8 cellular contexts compared by ENCODE assay signal in genomic region chr3:66253790-66254620, GRCh38. TPM values are rescaled to one million over a fixed set of nuclear protein-coding genes. Genes with fewer than 3 reads are reported as not detected.
DNase-seq lines count a peak whose midpoint lies in the region; ATAC-seq and TF ChIP-seq lines count a peak whose summit lies in the region.

No MANE protein-coding gene starts in this region.

- 0 out of 2 replicates have a peak, but pooled peaks cover 2% of the 10 kb centered on the region for H3K79me2 ChIP-seq in DOHH2 (ENCODE audit: control insufficient read depth, low read length)

- H3K36me3 ChIP-seq in DOHH2 (ENCODE audit: control insufficient read depth, low read length) = peaks cover 3% of the 10 kb centered on the region; the same call in 1 of the 2 replicates
- H3K36me3 ChIP-seq in IMR-90 (ENCODE audit: control insufficient read depth, insufficient read depth, low read length) = no peaks in the 10 kb centered on the region
- no peaks in the 10 kb centered on the region for H3K36me3 ChIP-seq in effector memory CD4-positive, alpha-beta T cell (ENCODE audit: control insufficient read depth, insufficient read depth, low read length)

- H2AFZ ChIP-seq in IMR-90 (replicated peaks; ENCODE audit: low read length, poor library complexity) = no peak overlapping the region

- H2BK15ac ChIP-seq in IMR-90 (ENCODE audit: low read depth, low read length) = no peak overlapping the region

- H3K27ac ChIP-seq in DOHH2 (ENCODE audit: low read depth, low read length) = no peak overlapping the region
- no peak overlapping the region for H3K27ac ChIP-seq in IMR-90 (ENCODE audit: insufficient read depth, low read length)
- H3K27ac ChIP-seq in effector memory CD4-positive, alpha-beta T cell (ENCODE audit: insufficient read depth, low read length, poor library complexity, severe bottlenecking) = no peak overlapping the region

- H3K27me3 ChIP-seq in DOHH2 (ENCODE audit: control insufficient read depth, low read length) (no peaks in the 10 kb centered on the region), IMR-90 (ENCODE audit: control insufficient read depth, insufficient read depth, low read length) (no peaks in the 10 kb centered on the region)
- H3K27me3 ChIP-seq in effector memory CD4-positive, alpha-beta T cell (replicated peaks; ENCODE audit: control insufficient read depth, insufficient read depth, low read length, poor library complexity, severe bottlenecking) = no peaks in the 10 kb centered on the region

- H4K5ac ChIP-seq in IMR-90 (ENCODE audit: low read depth, low read length) = no peak overlapping the region

- H3K4me2 ChIP-seq in DOHH2 (ENCODE audit: low read length) (0 out of 2 replicates have a peak overlapping the region, but pooled peaks have one; percentile 12), IMR-90 (ENCODE audit: low read depth, low read length) (no peak overlapping the region)

- no TSS peak for BruUV-seq in IMR-90 (replicated peaks; lab: Mats Ljungman, UMichigan)

- H3K9me1 ChIP-seq in IMR-90 (ENCODE audit: insufficient read depth, low read length) = peaks cover 11% of the 10 kb centered on the region

- H4K8ac ChIP-seq in IMR-90 (ENCODE audit: low read depth in 2 of 2, low read length in 2 of 2) = no peak overlapping the region

- H3K56ac ChIP-seq in IMR-90 (ENCODE audit: extremely low read depth, insufficient read depth, low read length) = no peak overlapping the region

- H3K4me3 ChIP-seq in DOHH2 (ENCODE audit: low read length) (no peak overlapping the region), IMR-90 (ENCODE audit: insufficient read depth, low read depth, low read length) (no peak overlapping the region), astrocyte of the spinal cord (ENCODE audit: low read depth, low read length) (no peak overlapping the region)
- no peak overlapping the region for H3K4me3 ChIP-seq in effector memory CD4-positive, alpha-beta T cell (ENCODE audit: insufficient read depth, low read depth, low read length, poor library complexity, severe bottlenecking)

- H3K9me2 ChIP-seq in DOHH2 (replicated peaks; ENCODE audit: control insufficient read depth, low read length) = no peaks in the 10 kb centered on the region

- DNase-seq in IMR-90 = peak; percentile 67
- peak; percentile 61 for DNase-seq in astrocyte of the spinal cord (ENCODE audit: low read depth, low spot score)
- no peak for DNase-seq in left lobe of liver (ENCODE audit: low spot score)
- no peak for DNase-seq in effector memory CD4-positive, alpha-beta T cell
- no peak for DNase-seq in activated CD8-positive, alpha-beta memory T cell treated with anti-CD3 and anti-CD28 coated beads, Interleukin-2, amount 50 U/mL, for 48 hours
- no peak for DNase-seq in stimulated activated CD4-positive, alpha-beta T cell treated with anti-CD3 and anti-CD28 coated beads, Interleukin-15, amount 100 ng/mL, for 24 hours

- CTCF ChIA-PET in IMR-90 (lab: Yijun Ruan, JAX) = interaction anchor here (0.8 to 4.1 kb wide), 8 partner anchors 11 to 718 kb away, joined by 3 to 25 read pairs (median 4); no protein-coding TSS in a partner anchor

- intact Hi-C loops in IMR-90 (cut with micrococcal nuclease) = loop anchor here (1.0 to 5.0 kb wide), 4 partner anchors 563 to 858 kb away; no protein-coding TSS in a partner anchor

- H3K9me3 ChIP-seq in DOHH2 (ENCODE audit: control insufficient read depth, insufficient read depth, low read length) = no peaks in the 10 kb centered on the region
- no peaks in the 10 kb centered on the region for H3K9me3 ChIP-seq in IMR-90 (ENCODE audit: control insufficient read depth, insufficient read depth, low read length)
- no peaks in the 10 kb centered on the region for H3K9me3 ChIP-seq in effector memory CD4-positive, alpha-beta T cell (ENCODE audit: control insufficient read depth, low read length)

- no peak overlapping the region for H3K14ac ChIP-seq in IMR-90 (replicated peaks; ENCODE audit: low read depth, low read length)

- H3K9ac ChIP-seq in IMR-90 (ENCODE audit: low read depth, low read length) = no peak overlapping the region

- TF ChIP-seq CTCF in DOHH2 (IDR thresholded peaks at IDR 0.05; ENCODE audit: low read depth, low read length, poor library complexity, severe bottlenecking) (peak; percentile 78), IMR-90 (conservative IDR thresholded peaks at IDR 0.05; ENCODE audit: low read depth, low read length) (peak; percentile 75), astrocyte of the spinal cord (IDR thresholded peaks at IDR 0.05; ENCODE audit: low read depth, low read length) (peak; percentile 52)

- H3K79me1 ChIP-seq in IMR-90 (ENCODE audit: low read depth in 1 of 2, low read length in 2 of 2) = peaks cover 6 to 15% of the 10 kb centered on the region in 2 experiments

- POLR2A ChIA-PET in IMR-90 (lab: Charles Lee; ENCODE audit: unreplicated experiment) = no interaction called here

- no peak overlapping the region for H2AK9ac ChIP-seq in IMR-90 (replicated peaks; ENCODE audit: low read depth, low read length, poor library complexity)

- in situ Hi-C loops in IMR-90 (cut with MboI; ENCODE audit: low sequenced_read_pairs) (no loop called here), astrocyte of the spinal cord (cut with HindIII; ENCODE audit: low sequenced_read_pairs) (no loop called here)

- dilution Hi-C loops in IMR-90 (cut with HindIII; ENCODE audit: low sequenced_read_pairs, unreplicated experiment) = no loop called here

- H3K4ac ChIP-seq in IMR-90 (ENCODE audit: low read depth, low read length) = no peak overlapping the region

- WGBS in IMR-90 (ENCODE audit: extremely low coverage in 2 of 2, insufficient read length in 1 of 2), 2 experiments = no CpG with 5 or more reads among the region's 6 CpGs

- no peak overlapping the region for H2AK5ac ChIP-seq in IMR-90 (ENCODE audit: low read depth, low read length)

- H4K91ac ChIP-seq in IMR-90 (ENCODE audit: insufficient read depth, low read depth, low read length) = no peak overlapping the region

- ATAC-seq in IMR-90 (ENCODE audit: low read depth) (peak; percentile 70), left lobe of liver (peak; percentile 67), GM18505 (IDR thresholded peaks at IDR 0.05; ENCODE audit: unreplicated experiment) (no peak)

- no peak overlapping the region for H2BK120ac ChIP-seq in IMR-90 (ENCODE audit: low read depth, low read length)

- H3K4me1 ChIP-seq in DOHH2 (ENCODE audit: control insufficient read depth, low read length) (peaks cover 33% of the 10 kb centered on the region), IMR-90 (ENCODE audit: control insufficient read depth, insufficient read depth, low read length) (peaks cover 12% of the 10 kb centered on the region)
- H3K4me1 ChIP-seq in effector memory CD4-positive, alpha-beta T cell (ENCODE audit: control insufficient read depth, insufficient read depth, low read length, poor library complexity, severe bottlenecking) = no peaks in the 10 kb centered on the region

- no peak overlapping the region for H2BK5ac ChIP-seq in IMR-90 (ENCODE audit: low read depth, low read length, poor library complexity, severe bottlenecking)

- H3K18ac ChIP-seq in IMR-90 (ENCODE audit: low read depth, low read length) = 0 out of 2 replicates have a peak overlapping the region, but pooled peaks have one; percentile 23

- no peak overlapping the region for H2BK20ac ChIP-seq in IMR-90 (ENCODE audit: low read depth, low read length)

- H3K23ac ChIP-seq in IMR-90 (ENCODE audit: low read depth, low read length) = no peak overlapping the region

- peak; percentile 77 for TF ChIP-seq RAD21 in IMR-90 (IDR thresholded peaks at IDR 0.05; ENCODE audit: low read length)

- H3F3A ChIP-seq in DOHH2 (ENCODE audit: control insufficient read depth, insufficient read depth) = no peaks in the 10 kb centered on the region; the same call in 1 of the 2 replicates

- no peak for TF ChIP-seq POLR2A in IMR-90 (IDR thresholded peaks at IDR 0.05; ENCODE audit: low read depth, low read length)
- TF ChIP-seq POLR2A in GM18505 (IDR thresholded peaks at IDR 0.05; ENCODE audit: borderline replicate concordance, extremely low read depth, insufficient read depth, insufficient read length) = no peak

- H4K20me1 ChIP-seq in DOHH2 (ENCODE audit: control insufficient read depth, insufficient read depth, low read depth, low read length) = no peaks in the 10 kb centered on the region
- H4K20me1 ChIP-seq in IMR-90 (ENCODE audit: insufficient read depth, low read length) = no peaks in the 10 kb centered on the region

TF ChIP-seq in IMR-90, 13 proteins besides CTCF, POLR2A, EP300 and RAD21:
- TF ChIP-seq SMC3 (IDR thresholded peaks at IDR 0.05; ENCODE audit: low read depth, low read length) (peak; percentile 62), CHD1 (IDR thresholded peaks at IDR 0.05; ENCODE audit: low read depth, low read length) (no peak)

RNA-seq across cellular contexts. Expression of gene SLC25A26, which starts 33.2 kb away (rescaled TPM):
- 12.7 and 17.5 TPM in 2 replicates for total RNA-seq in IMR-90 (2012; rRNA removed)
- 8.5 and 10.9 TPM in 2 replicates for polyA plus RNA-seq in IMR-90 (2012; rRNA removed)
- polyA plus RNA-seq in IMR-90 (2012; cell fraction: cytosol; rRNA removed) = 5.6 and 13.2 TPM in 2 replicates
- 3.1 and 7.2 TPM in 2 replicates for polyA plus RNA-seq in IMR-90 (2012; cell fraction: nucleus; rRNA removed; ENCODE audit: low replicate concordance)
- total RNA-seq in left lobe of liver = 14.9 TPM

Comparison
In these comparisons a context has a peak if more than half of its experiments do, and no peak if none do; other contexts are left out.
1. DNase-seq: peak in IMR-90 (single experiment) and astrocyte of the spinal cord (single experiment); none in left lobe of liver (single experiment), effector memory CD4-positive, alpha-beta T cell (0 of 3), activated CD8-positive, alpha-beta memory T cell treated with anti-CD3 and anti-CD28 coated beads, Interleukin-2, amount 50 U/mL, for 48 hours (single experiment) and stimulated activated CD4-positive, alpha-beta T cell treated with anti-CD3 and anti-CD28 coated beads, Interleukin-15, amount 100 ng/mL, for 24 hours (single experiment).
2. Peak in every context shown above with its lines, with median percentiles within 50 percentile points of each other: CTCF ChIP-seq.